16 cellular contexts compared by ENCODE assay signal in genomic region chr10:123554656-123555055, GRCh38.
A peak's percentile ranks its signal among the peaks of the same experiment; 100 is the strongest.
DNase-seq lines count a peak whose midpoint lies in the region; ATAC-seq and TF ChIP-seq lines count a peak whose summit lies in the region.
"Had no signal": no experiment of that assay in that cellular context is flagged by ENCODE, and none has a peak within 500 bp of the region (broad histone marks: within the 10 kb centered on the region; RNA-seq: fewer than 3 reads in every experiment).

No MANE protein-coding gene starts in this region.

- H3K4me3 Mint-ChIP-seq in type B pancreatic cell (no peak overlapping the region), HFFc6 (no peak overlapping the region)
- H3K4me3 Mint-ChIP-seq: CD4-positive, alpha-beta T cell had no signal

- H3K4me1 Mint-ChIP-seq in type B pancreatic cell (ENCODE audit: unreplicated experiment) (no peaks in the 10 kb centered on the region), HFFc6 (ENCODE audit: low read depth) (no peaks in the 10 kb centered on the region; the same call in 1 of the 2 replicates)

- DNase-seq in NCI-H526 (lab: John Stamatoyannopoulos, UW) (peak; percentile 25 to 55), NCI-H526 treated with DMSO at 0.1 percent for 48 hours (lab: John Stamatoyannopoulos, UW) (no peak), GM12865 (ENCODE audit: low read depth) (no peak), coronary artery (ENCODE audit: low spot score) (peak; percentile 22), type B pancreatic cell (ENCODE audit: extremely low spot score, unreplicated experiment) (peak; percentile 54), HFFc6 (no peak), NCI-H748 (lab: John Stamatoyannopoulos, UW; ENCODE audit: unreplicated experiment) (no peak)
- DNase-seq: AML-193; C1 segment of cervical spinal cord; CD4-positive, alpha-beta T cell; DMS79; EL; GDM1 had no signal

- H3K9me3 Mint-ChIP-seq in type B pancreatic cell (no peaks in the 10 kb centered on the region), HFFc6 (peaks cover 6% of the 10 kb centered on the region)
- H3K9me3 Mint-ChIP-seq: CD4-positive, alpha-beta T cell had no signal

- TF ChIP-seq CTCF in GM12865 (IDR thresholded peaks at IDR 0.05; ENCODE audit: insufficient read depth, low read depth, low read length, missing control alignments) (no peak), coronary artery (IDR thresholded peaks at IDR 0.05) (no peak), type B pancreatic cell (conservative IDR thresholded peaks at IDR 0.05) (no peak), HFFc6 (IDR thresholded peaks at IDR 0.05) (no peak)

- H3K27ac ChIP-seq in coronary artery: no peak overlapping the region
- H3K27ac ChIP-seq: 22Rv1 had no signal

- H3K27ac Mint-ChIP-seq in type B pancreatic cell: no peak overlapping the region
- H3K27ac Mint-ChIP-seq in HFFc6: no peak overlapping the region
- H3K27ac Mint-ChIP-seq: CD4-positive, alpha-beta T cell had no signal

- H3K4me3 ChIP-seq in GM12865 (ENCODE audit: low read depth, low read length) (0 out of 2 replicates have a peak overlapping the region, but pooled peaks have one; percentile 21), coronary artery (no peak overlapping the region)
- H3K4me3 ChIP-seq: HAP-1 had no signal

- H3K36me3 Mint-ChIP-seq in type B pancreatic cell: no peaks in the 10 kb centered on the region
- no peaks in the 10 kb centered on the region for H3K36me3 Mint-ChIP-seq in HFFc6 (ENCODE audit: low read depth)

- no peak for ATAC-seq in GM21529 (IDR thresholded peaks at IDR 0.05; ENCODE audit: unreplicated experiment)

- H3K27me3 Mint-ChIP-seq in type B pancreatic cell: peaks cover 61% of the 10 kb centered on the region
- H3K27me3 Mint-ChIP-seq in HFFc6 (ENCODE audit: insufficient read depth): peaks cover 10% of the 10 kb centered on the region

Comparison
In these comparisons a context has a peak if more than half of its experiments do, and no peak if none do; other contexts are left out.
1. DNase-seq: peak in NCI-H526 (2 of 2), coronary artery (single experiment) and type B pancreatic cell (single experiment); none in NCI-H526 treated with DMSO at 0.1 percent for 48 hours (single experiment), GM12865 (single experiment), HFFc6 (single experiment) and NCI-H748 (single experiment).